ENCODE assay signal across 9 cellular contexts in the genomic region with DNA sequence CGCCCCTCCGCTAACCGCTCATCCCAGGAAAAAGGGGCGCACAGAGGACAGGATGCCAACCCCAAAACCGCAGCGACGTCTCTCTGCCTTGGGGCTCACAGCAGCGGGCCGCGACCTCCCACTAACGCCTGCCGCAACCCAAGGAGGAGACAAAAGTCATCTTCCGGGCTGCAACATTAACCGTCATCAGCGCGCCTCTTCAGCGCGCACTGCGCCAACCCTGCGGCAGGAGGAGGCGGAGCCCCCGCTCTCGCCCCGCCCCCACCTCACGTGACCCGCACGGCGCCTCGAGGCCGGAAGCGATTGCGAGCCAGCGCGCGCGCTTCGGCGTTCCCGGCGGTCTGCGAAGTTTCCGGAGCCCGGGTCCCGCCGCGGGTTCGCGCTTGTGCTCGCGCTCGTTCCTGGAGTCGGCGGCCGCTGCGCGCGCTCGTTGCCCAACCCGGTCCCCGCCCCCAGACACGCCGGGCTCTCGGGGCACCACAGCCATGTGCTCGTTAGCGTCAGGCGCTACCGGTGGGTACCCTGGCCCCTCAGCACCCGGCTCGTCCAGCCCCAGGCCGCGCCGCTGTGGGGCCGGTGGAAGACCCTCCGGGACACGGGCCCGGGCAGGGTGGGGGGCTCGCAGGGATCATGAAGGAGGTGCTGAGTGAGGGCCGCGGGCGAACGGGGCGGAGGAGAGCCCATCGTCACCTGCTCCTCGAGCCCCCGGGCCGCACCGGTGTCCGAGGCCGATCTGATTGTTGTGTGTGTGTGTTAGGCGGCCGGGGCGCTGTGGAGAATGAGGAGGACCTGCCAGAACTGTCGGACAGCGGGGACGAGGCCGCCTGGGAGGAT. TPM values are rescaled to one million over a fixed set of nuclear protein-coding genes. Genes with fewer than 3 reads are reported as not detected.
A peak's percentile ranks its signal among the peaks of the same experiment; 100 is the strongest.
DNase-seq lines count a peak whose midpoint lies in the region; ATAC-seq, FAIRE-seq and TF ChIP-seq lines count a peak whose summit lies in the region.
"Had no signal": no experiment of that assay in that cellular context is flagged by ENCODE, and none has a peak within 500 bp of the region (broad histone marks: within the 10 kb centered on the region; RNA-seq: fewer than 3 reads in every experiment).

Gene PRMT3, plus strand, starts transcription at position 455 of the 834 bp plus-strand sequence. Its CDS starts 31 bp downstream, at position 486.

- TF ChIP-seq CTCF in AG09319 (IDR thresholded peaks at IDR 0.05; ENCODE audit: low read depth, low read length) (no peak), WTC11 (IDR thresholded peaks at IDR 0.05) (peak; percentile 92), bronchial epithelial cell (IDR thresholded peaks at IDR 0.05; ENCODE audit: insufficient read depth, low read length, severe bottlenecking) (no peak), smooth muscle cell (IDR thresholded peaks at IDR 0.05; ENCODE audit: borderline replicate concordance, insufficient read depth, poor library complexity, severe bottlenecking) (peak; percentile 99)

- peak within 1 kb of the TSS; percentile 99 for H3K4me2 ChIP-seq in smooth muscle cell

- H3K9ac ChIP-seq in smooth muscle cell (ENCODE audit: low read depth): peak within 1 kb of the TSS; percentile 87

- H3K9me3 ChIP-seq in smooth muscle cell (replicated peaks; ENCODE audit: low read depth): no peaks in the 10 kb centered on the region

- peak within 1 kb of the TSS; percentile 69 for H3K27ac ChIP-seq in smooth muscle cell (ENCODE audit: low read depth)

- H2AFZ ChIP-seq in smooth muscle cell (ENCODE audit: low read depth): peak within 1 kb of the TSS; percentile 98

- H3K27ac Mint-ChIP-seq in WTC11: peak within 1 kb of the TSS; percentile 99

- CTCF ChIA-PET in WTC11 (lab: Charles Lee): interaction anchor here (0.6 to 2.0 kb wide), 6 partner anchors 10 to 260 kb away, joined by 3 to 11 read pairs (median 6); partner anchors contain the start of gene HTATIP2

- H3F3A ChIP-seq in smooth muscle cell (ENCODE audit: low read depth): no peaks in the 10 kb centered on the region

- H3K27me3 ChIP-seq in bronchial epithelial cell (ENCODE audit: control insufficient read depth, insufficient read depth, low read length): no peaks in the 10 kb centered on the region
- no peaks in the 10 kb centered on the region for H3K27me3 ChIP-seq in smooth muscle cell (ENCODE audit: low read depth)

- H3K27me3 Mint-ChIP-seq in WTC11 (ENCODE audit: low read depth): no peaks in the 10 kb centered on the region

- ATAC-seq in GM19025 (IDR thresholded peaks at IDR 0.05; ENCODE audit: low read depth, unreplicated experiment) (peak; percentile 79), HG03280 (IDR thresholded peaks at IDR 0.05; ENCODE audit: unreplicated experiment) (peak; percentile 84), WTC11 (peak; percentile 83)

- H3K9me3 Mint-ChIP-seq in WTC11: no peaks in the 10 kb centered on the region

- WGBS in smooth muscle cell (ENCODE audit: low lambda C conversion rate): under 1% methylated on average over 87 of the region's 96 CpGs

- peaks cover 13% of the 10 kb centered on the region for H3K36me3 Mint-ChIP-seq in WTC11

- H3K4me3 ChIP-seq in bronchial epithelial cell (ENCODE audit: low read depth, low read length) (peak within 1 kb of the TSS; percentile 95), smooth muscle cell (peak within 1 kb of the TSS; percentile 92)

- no peaks in the 10 kb centered on the region for H4K20me1 ChIP-seq in smooth muscle cell (ENCODE audit: low read depth)

- peaks cover 10% of the 10 kb centered on the region for H3K4me1 Mint-ChIP-seq in WTC11

- peaks cover 1% of the 10 kb centered on the region for H3K36me3 ChIP-seq in bronchial epithelial cell (ENCODE audit: control insufficient read depth, insufficient read depth, low read length)
- no peaks in the 10 kb centered on the region for H3K36me3 ChIP-seq in smooth muscle cell (ENCODE audit: low read depth)

- peaks cover 14% of the 10 kb centered on the region for H3K4me1 ChIP-seq in smooth muscle cell (ENCODE audit: low read depth)

- H3K4me3 Mint-ChIP-seq in WTC11: peak within 1 kb of the TSS; percentile 97

- peak; percentile 89 for DNase-seq in AG09319 (ENCODE audit: extremely low read depth, low read depth)
- peak; percentile 90 for DNase-seq in NCI-H226
- DNase-seq in WTC11 (ENCODE audit: low spot score): peak; percentile 97
- DNase-seq in bronchial epithelial cell (ENCODE audit: low read depth): peak; percentile 83
- peak; percentile 97 for DNase-seq in iPS-NIHi7 (ENCODE audit: extremely low spot score)
- peak; percentile 90 for DNase-seq in smooth muscle cell (lab: John Stamatoyannopoulos, UW; ENCODE audit: unreplicated experiment)

- POLR2A ChIA-PET in WTC11 (lab: Charles Lee): no interaction called here

- no peak for FAIRE-seq in bronchial epithelial cell (lab: Jason Lieb, UNC)
- FAIRE-seq: TTC549 had no signal

- peaks cover 7% of the 10 kb centered on the region for H3K79me2 ChIP-seq in smooth muscle cell (ENCODE audit: low read depth)

TF ChIP-seq in WTC11, 78 proteins besides CTCF, POLR2A, EP300 and RAD21 (continues in another document):
- TF ChIP-seq TCF7 (CRISPR knock-in tag; IDR thresholded peaks at IDR 0.05; ENCODE audit: low read depth) (no peak), ZNF263 (CRISPR knock-in tag; IDR thresholded peaks at IDR 0.05; ENCODE audit: low read depth) (no peak), SP1 (CRISPR knock-in tag; conservative IDR thresholded peaks at IDR 0.05) (peak; percentile 95), MAX (CRISPR knock-in tag; IDR thresholded peaks at IDR 0.05) (peak; percentile 98), ZNF416 (CRISPR knock-in tag; IDR thresholded peaks at IDR 0.05) (no peak), ZNF396 (CRISPR knock-in tag; IDR thresholded peaks at IDR 0.05; ENCODE audit: borderline replicate concordance) (no peak), PRRX2 (CRISPR knock-in tag; IDR thresholded peaks at IDR 0.05) (no peak), JUN (CRISPR knock-in tag; IDR thresholded peaks at IDR 0.05) (no peak), ZNF138 (CRISPR knock-in tag; conservative IDR thresholded peaks at IDR 0.05) (no peak; the same call in 1 of the 2 replicates), ZBTB21 (CRISPR knock-in tag; IDR thresholded peaks at IDR 0.05; ENCODE audit: borderline replicate concordance) (peak; percentile 84), EMX1 (CRISPR knock-in tag; IDR thresholded peaks at IDR 0.05) (no peak), NFYB (CRISPR knock-in tag; conservative IDR thresholded peaks at IDR 0.05; ENCODE audit: low read depth) (0 out of 2 replicates have a peak, but pooled peaks have one; percentile 19), RORB (CRISPR knock-in tag; IDR thresholded peaks at IDR 0.05) (no peak), NFATC4 (CRISPR knock-in tag; IDR thresholded peaks at IDR 0.05) (no peak)
- TF ChIP-seq, protein P1, sequence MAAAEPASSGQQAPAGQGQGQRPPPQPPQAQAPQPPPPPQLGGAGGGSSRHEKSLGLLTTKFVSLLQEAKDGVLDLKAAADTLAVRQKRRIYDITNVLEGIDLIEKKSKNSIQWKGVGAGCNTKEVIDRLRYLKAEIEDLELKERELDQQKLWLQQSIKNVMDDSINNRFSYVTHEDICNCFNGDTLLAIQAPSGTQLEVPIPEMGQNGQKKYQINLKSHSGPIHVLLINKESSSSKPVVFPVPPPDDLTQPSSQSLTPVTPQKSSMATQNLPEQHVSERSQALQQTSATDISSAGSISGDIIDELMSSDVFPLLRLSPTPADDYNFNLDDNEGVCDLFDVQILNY (CRISPR knock-in tag; IDR thresholded peaks at IDR 0.05): peak; percentile 96
- TF ChIP-seq, protein P2, sequence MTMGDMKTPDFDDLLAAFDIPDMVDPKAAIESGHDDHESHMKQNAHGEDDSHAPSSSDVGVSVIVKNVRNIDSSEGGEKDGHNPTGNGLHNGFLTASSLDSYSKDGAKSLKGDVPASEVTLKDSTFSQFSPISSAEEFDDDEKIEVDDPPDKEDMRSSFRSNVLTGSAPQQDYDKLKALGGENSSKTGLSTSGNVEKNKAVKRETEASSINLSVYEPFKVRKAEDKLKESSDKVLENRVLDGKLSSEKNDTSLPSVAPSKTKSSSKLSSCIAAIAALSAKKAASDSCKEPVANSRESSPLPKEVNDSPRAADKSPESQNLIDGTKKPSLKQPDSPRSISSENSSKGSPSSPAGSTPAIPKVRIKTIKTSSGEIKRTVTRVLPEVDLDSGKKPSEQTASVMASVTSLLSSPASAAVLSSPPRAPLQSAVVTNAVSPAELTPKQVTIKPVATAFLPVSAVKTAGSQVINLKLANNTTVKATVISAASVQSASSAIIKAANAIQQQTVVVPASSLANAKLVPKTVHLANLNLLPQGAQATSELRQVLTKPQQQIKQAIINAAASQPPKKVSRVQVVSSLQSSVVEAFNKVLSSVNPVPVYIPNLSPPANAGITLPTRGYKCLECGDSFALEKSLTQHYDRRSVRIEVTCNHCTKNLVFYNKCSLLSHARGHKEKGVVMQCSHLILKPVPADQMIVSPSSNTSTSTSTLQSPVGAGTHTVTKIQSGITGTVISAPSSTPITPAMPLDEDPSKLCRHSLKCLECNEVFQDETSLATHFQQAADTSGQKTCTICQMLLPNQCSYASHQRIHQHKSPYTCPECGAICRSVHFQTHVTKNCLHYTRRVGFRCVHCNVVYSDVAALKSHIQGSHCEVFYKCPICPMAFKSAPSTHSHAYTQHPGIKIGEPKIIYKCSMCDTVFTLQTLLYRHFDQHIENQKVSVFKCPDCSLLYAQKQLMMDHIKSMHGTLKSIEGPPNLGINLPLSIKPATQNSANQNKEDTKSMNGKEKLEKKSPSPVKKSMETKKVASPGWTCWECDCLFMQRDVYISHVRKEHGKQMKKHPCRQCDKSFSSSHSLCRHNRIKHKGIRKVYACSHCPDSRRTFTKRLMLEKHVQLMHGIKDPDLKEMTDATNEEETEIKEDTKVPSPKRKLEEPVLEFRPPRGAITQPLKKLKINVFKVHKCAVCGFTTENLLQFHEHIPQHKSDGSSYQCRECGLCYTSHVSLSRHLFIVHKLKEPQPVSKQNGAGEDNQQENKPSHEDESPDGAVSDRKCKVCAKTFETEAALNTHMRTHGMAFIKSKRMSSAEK (CRISPR knock-in tag; IDR thresholded peaks at IDR 0.05; ENCODE audit: borderline replicate concordance): no peak

RNA-seq across cellular contexts. Expression of gene PRMT3, which starts in this region (rescaled TPM):
- total RNA-seq in WTC11 (2021): 26.7 to 31.4 TPM (median 28.0 TPM) in 3 replicates
- 26.9 and 31.6 TPM in 2 replicates for total RNA-seq in bronchial epithelial cell
- 11.9 and 13.4 TPM in 2 replicates for total RNA-seq in smooth muscle cell
- polyA plus RNA-seq in smooth muscle cell: 8.1 and 8.8 TPM in 2 replicates

Comparison
In these comparisons a context has a peak if more than half of its experiments do, and no peak if none do; other contexts are left out.
1. Peak in every context shown above with its lines: DNase-seq, ATAC-seq, H3K4me3 ChIP-seq and H3K27ac ChIP-seq.
2. CTCF ChIP-seq: peak in WTC11 (single experiment) and smooth muscle cell (single experiment); none in AG09319 (single experiment) and bronchial epithelial cell (single experiment).